ENCODE assay signal across 7 cellular contexts in the genomic region with DNA sequence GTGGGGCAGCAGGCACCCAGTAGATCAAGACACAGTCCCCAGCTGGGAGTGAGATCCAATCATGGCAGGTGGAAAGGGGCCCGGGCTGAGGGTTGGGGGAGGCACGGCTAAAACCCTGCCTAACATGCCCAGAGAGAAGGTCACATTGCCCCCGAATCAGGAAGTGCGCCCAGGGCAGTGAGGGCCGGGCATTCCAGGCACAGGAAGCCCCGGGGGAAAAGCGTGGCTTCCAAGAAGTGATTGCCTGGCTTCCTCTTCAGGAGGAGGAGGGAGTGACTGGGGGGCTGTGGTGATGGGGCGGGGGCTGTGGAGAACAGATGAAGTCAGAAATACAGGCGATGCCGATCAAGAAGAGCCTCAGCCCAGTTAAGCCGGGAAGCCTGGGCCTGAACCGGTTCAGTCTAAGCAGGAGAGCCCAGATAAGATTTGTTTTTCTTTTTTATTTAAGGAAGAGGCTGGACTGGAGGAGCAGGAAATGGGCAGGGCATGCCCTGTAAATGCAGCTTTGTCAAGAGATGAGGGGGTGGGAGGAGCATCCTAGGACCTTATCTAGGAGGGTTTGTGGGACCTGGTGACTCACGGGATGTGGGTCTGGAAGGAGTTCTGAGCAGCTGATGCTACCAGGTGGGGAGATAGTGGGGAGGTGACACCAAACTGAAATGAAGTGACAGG.
DNase-seq lines count a peak whose midpoint lies in the region; ATAC-seq, FAIRE-seq and TF ChIP-seq lines count a peak whose summit lies in the region.

No MANE protein-coding gene starts in this region.

- no peak for TF ChIP-seq POLR2A in heart left ventricle (IDR thresholded peaks at IDR 0.05)

- H3K27me3 ChIP-seq in heart left ventricle (no peaks in the 10 kb centered on the region), small intestine (ENCODE audit: control insufficient read depth in 2 of 2, insufficient read depth in 2 of 2, low read length in 2 of 2) (no peaks in the 10 kb centered on the region)

- H3K27ac ChIP-seq in heart left ventricle, result peak overlapping the region; percentile 79 to 99 (median 85)
- peak overlapping the region in 1 of 2 donors; percentile 90 for H3K27ac ChIP-seq in small intestine (ENCODE audit: low read depth in 1 of 2, low read length in 1 of 2)

- TF ChIP-seq CTCF in heart left ventricle (IDR thresholded peaks at IDR 0.05), result no peak

- H3K4me1 ChIP-seq in heart left ventricle, result peaks cover 0 to 70% (median 23%) of the 10 kb centered on the region in 12 donors
- H3K4me1 ChIP-seq in small intestine (ENCODE audit: control insufficient read depth in 2 of 2, insufficient read depth in 1 of 2, low read depth in 1 of 2, low read length in 1 of 2), result no peaks in the 10 kb centered on the region

- no peak for FAIRE-seq in small intestine (lab: Jason Lieb, UNC)

- H3K9me3 ChIP-seq in heart left ventricle, result peaks cover 0 to 35% (median 25%) of the 10 kb centered on the region in 12 donors
- H3K9me3 ChIP-seq in small intestine (ENCODE audit: control insufficient read depth, low read depth), result no peaks in the 10 kb centered on the region

- DNase-seq in RPMI8226 (peak; percentile 58), heart left ventricle (peak; percentile 77 to 88 (median 83)), small intestine (peak; percentile 25), NCI-H2081 treated with DMSO at 0.1 percent for 48 hours (lab: John Stamatoyannopoulos, UW) (no peak), NCI-H2107 treated with DMSO at 0.1 percent for 48 hours (lab: John Stamatoyannopoulos, UW; ENCODE audit: unreplicated experiment) (no peak)
- peak; percentile 60 for DNase-seq in activated naive CD4-positive, alpha-beta T cell treated with Interleukin-2 at 50 U/mL for 16 hours

- ATAC-seq in GM21717 (IDR thresholded peaks at IDR 0.05; ENCODE audit: unreplicated experiment), result peak; percentile 49
- peak; percentile 75 to 84 (median 81) for ATAC-seq in heart left ventricle

- H3K4me3 ChIP-seq in heart left ventricle (peak overlapping the region in 6 of 12 donors; percentile 6 to 31 (median 15)), small intestine (ENCODE audit: low read depth in 1 of 2, low read length in 2 of 2) (no peak overlapping the region)

- H3K36me3 ChIP-seq in heart left ventricle (no peaks in the 10 kb centered on the region), small intestine (ENCODE audit: control insufficient read depth in 2 of 2, insufficient read depth in 2 of 2, low read length in 2 of 2) (no peaks in the 10 kb centered on the region)

- WGBS in heart left ventricle, 4 donors, result 39 to 50% (median 49%) methylated on average over 13 of the region's 13 CpGs
- WGBS in small intestine, 3 donors, result 32 to 49% (median 47%) methylated on average over 13 of the region's 13 CpGs

- intact Hi-C loops in heart left ventricle (cut with DNase I), result loop anchor here in 5 of 10 donors (5.0 to 10.0 kb wide), 4 partner anchors 41 to 87 kb away; a partner anchor contains a TSS

Comparison
In these comparisons a context has a peak if more than half of its experiments do, and no peak if none do; other contexts are left out.
1. DNase-seq: peak in RPMI8226 (single experiment), activated naive CD4-positive, alpha-beta T cell treated with Interleukin-2 at 50 U/mL for 16 hours (single experiment), heart left ventricle (5 of 5) and small intestine (single experiment); none in NCI-H2081 treated with DMSO at 0.1 percent for 48 hours (single experiment) and NCI-H2107 treated with DMSO at 0.1 percent for 48 hours (single experiment).